Comparison of ENCODE assay signal across 20 cellular contexts in the genomic region with DNA sequence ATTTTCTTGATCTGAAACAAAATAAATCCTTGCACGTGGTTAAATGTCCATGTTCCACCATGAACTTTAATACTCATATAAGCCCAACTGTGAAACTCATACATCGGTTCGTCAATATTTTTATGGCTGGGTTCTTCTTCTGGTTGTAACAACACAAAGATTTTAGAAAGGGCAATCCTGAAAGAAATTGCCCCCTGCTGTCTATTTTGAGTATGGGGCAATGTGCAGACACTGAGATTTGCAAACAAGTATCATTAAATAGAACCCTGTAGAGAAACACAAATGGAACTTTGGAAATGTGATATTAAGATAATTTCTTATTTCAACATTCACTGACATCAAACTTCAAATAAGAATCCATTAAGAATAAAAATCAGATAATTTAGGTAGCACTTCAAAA.
DNase-seq lines count a peak whose midpoint lies in the region; ATAC-seq, FAIRE-seq and TF ChIP-seq lines count a peak whose summit lies in the region.
"Had no signal": no experiment of that assay in that cellular context is flagged by ENCODE, and none has a peak within 500 bp of the region (broad histone marks: within the 10 kb centered on the region; RNA-seq: fewer than 3 reads in every experiment).

No MANE protein-coding gene starts in this region.

- no peak overlapping the region for H2BK5ac ChIP-seq in mesendoderm (ENCODE audit: low read length)

- no peak overlapping the region for H3K4ac ChIP-seq in mesendoderm (ENCODE audit: low read depth, low read length)

- H3K27me3 ChIP-seq in WERI-Rb-1 (ENCODE audit: insufficient read depth, low read depth, severe bottlenecking) (no peaks in the 10 kb centered on the region), mesendoderm (ENCODE audit: insufficient read depth, low read length, poor library complexity) (no peaks in the 10 kb centered on the region)
- H3K27me3 ChIP-seq: left lung had no signal

- no peaks in the 10 kb centered on the region for H3K79me1 ChIP-seq in mesendoderm (ENCODE audit: low read length)

- H2BK15ac ChIP-seq in mesendoderm (replicated peaks; ENCODE audit: low read depth): no peak overlapping the region

- H2AK5ac ChIP-seq in mesendoderm (ENCODE audit: low read length): no peak overlapping the region

- H3K9ac ChIP-seq in mesendoderm (ENCODE audit: low read length): no peak overlapping the region

- no peak for TF ChIP-seq POLR2A in H54 (IDR thresholded peaks at IDR 0.05; ENCODE audit: low read depth, low read length)

- no peak overlapping the region for H4K8ac ChIP-seq in mesendoderm (ENCODE audit: low read depth, low read length)

- H3K27ac ChIP-seq in WERI-Rb-1 (no peak overlapping the region), mesendoderm (ENCODE audit: low read depth, low read length) (no peak overlapping the region)
- H3K27ac ChIP-seq: gastrocnemius medialis, left lung, thoracic aorta had no signal

- no peak overlapping the region for H3K18ac ChIP-seq in mesendoderm (ENCODE audit: low read length)

- no CpG with 5 or more reads among the region's 3 CpGs for WGBS in mesendoderm (ENCODE audit: extremely low coverage, insufficient coverage, low lambda C conversion rate)

- DNase-seq in CD14-positive monocyte (ENCODE audit: low spot score): no peak
- DNase-seq in H54 (ENCODE audit: insufficient read length, low spot score): no peak
- DNase-seq in WERI-Rb-1: no peak
- DNase-seq in mesendoderm: peak; percentile 13
- DNase-seq in anterior cingulate cortex (lab: John Stamatoyannopoulos, UW): no peak
- DNase-seq in DMS 273 (lab: John Stamatoyannopoulos, UW; ENCODE audit: unreplicated experiment): no peak
- no peak for DNase-seq in activated effector memory CD4-positive, alpha-beta T cell treated with Interleukin-2 at 50 U/mL for 16 hours
- DNase-seq: activated CD4-positive, alpha-beta T cell treated with anti-CD3 and anti-CD28 coated beads, Interleukin-2, amount 50 U/mL, for 4 hours; activated naive CD8-positive, alpha-beta T cell treated with anti-CD3 and anti-CD28 coated beads, Interleukin-2, amount 10 ng/mL, durations not matched to agents 7 days and 5 days; activated T-cell treated with anti-CD3 and anti-CD28 coated beads, Interleukin-2, amount 50 U/mL, for 1 hour; DMS53; gastrocnemius medialis; left lung; NCI-H2029; NCI-H524 treated with DMSO at 0.1 percent for 48 hours; posterior cingulate gyrus; small intestine had no signal

- no peak overlapping the region for H4K5ac ChIP-seq in mesendoderm (ENCODE audit: low read length)

- no peak overlapping the region for H2BK120ac ChIP-seq in mesendoderm (ENCODE audit: low read depth, low read length)

- intact Hi-C loops in CD14-positive monocyte (cut with micrococcal nuclease): no loop called here

- H3K9me3 Mint-ChIP-seq in CD14-positive monocyte: peaks cover 0 to 10% (median 4%) of the 10 kb centered on the region in 7 donors

- H3K36me3 Mint-ChIP-seq in CD14-positive monocyte: no peaks in the 10 kb centered on the region
- H3K36me3 Mint-ChIP-seq: activated naive CD8-positive, alpha-beta T cell treated with anti-CD3 and anti-CD28 coated beads, Interleukin-2, amount 10 ng/mL, durations not matched to agents 7 days and 5 days had no signal

- H3K4me3 ChIP-seq in WERI-Rb-1 (ENCODE audit: low read depth, low read length): no peak overlapping the region
- no peak overlapping the region for H3K4me3 ChIP-seq in mesendoderm (ENCODE audit: low read length)
- H3K4me3 ChIP-seq: gastrocnemius medialis, left lung, thoracic aorta had no signal

- no peaks in the 10 kb centered on the region for H3K4me1 ChIP-seq in mesendoderm (ENCODE audit: control insufficient read depth, low read depth, low read length)
- H3K4me1 ChIP-seq: gastrocnemius medialis had no signal

- peak; percentile 14 for TF ChIP-seq CTCF in CD14-positive monocyte (IDR thresholded peaks at IDR 0.05)
- TF ChIP-seq CTCF in WERI-Rb-1 (IDR thresholded peaks at IDR 0.05; ENCODE audit: low read depth, low read length): peak; percentile 26; the same call in 1 of the 2 replicates

- ATAC-seq in HG02981 (IDR thresholded peaks at IDR 0.05; ENCODE audit: unreplicated experiment): no peak
- ATAC-seq: gastrocnemius medialis had no signal

- peaks cover 6% of the 10 kb centered on the region for H3K9me3 ChIP-seq in WERI-Rb-1 (ENCODE audit: severe bottlenecking)
- H3K9me3 ChIP-seq: thoracic aorta had no signal

- H3K79me2 ChIP-seq in mesendoderm (ENCODE audit: control insufficient read depth, insufficient read depth, low read length): no peaks in the 10 kb centered on the region

- no peak overlapping the region for H3K27ac Mint-ChIP-seq in CD14-positive monocyte
- H3K27ac Mint-ChIP-seq: activated naive CD8-positive, alpha-beta T cell treated with anti-CD3 and anti-CD28 coated beads, Interleukin-2, amount 10 ng/mL, durations not matched to agents 7 days and 5 days; B cell had no signal

- H3K56ac ChIP-seq in mesendoderm (ENCODE audit: low read length): no peak overlapping the region

- peaks cover 2 to 4% (median 2%) of the 10 kb centered on the region in 3 donors for H3K27me3 Mint-ChIP-seq in CD14-positive monocyte (ENCODE audit: low read depth in 3 of 3)

- peaks cover 23% of the 10 kb centered on the region for H3K4me1 Mint-ChIP-seq in CD14-positive monocyte

- H3K4me2 ChIP-seq in mesendoderm (ENCODE audit: low read length): no peak overlapping the region

- H3K4me3 Mint-ChIP-seq in CD14-positive monocyte: no peak overlapping the region
- H3K4me3 Mint-ChIP-seq: activated naive CD8-positive, alpha-beta T cell treated with anti-CD3 and anti-CD28 coated beads, Interleukin-2, amount 10 ng/mL, durations not matched to agents 7 days and 5 days; B cell had no signal

- no peak overlapping the region for H3K23ac ChIP-seq in mesendoderm (ENCODE audit: low read length)

- no peaks in the 10 kb centered on the region for H3K36me3 ChIP-seq in WERI-Rb-1
- H3K36me3 ChIP-seq in mesendoderm (ENCODE audit: control insufficient read depth, insufficient read depth, low read length): no peaks in the 10 kb centered on the region
- H3K36me3 ChIP-seq: gastrocnemius medialis, left lung, thoracic aorta had no signal

- FAIRE-seq in H54 (lab: Jason Lieb, UNC): peak; percentile 27
- FAIRE-seq: small intestine had no signal
